In genomic region chr11:47257178-47257517, GRCh38 we compare ENCODE assay signal across 13 cellular contexts. TPM values are rescaled to one million over a fixed set of nuclear protein-coding genes. Genes with fewer than 3 reads are reported as not detected.
DNase-seq lines count a peak whose midpoint lies in the region; FAIRE-seq and TF ChIP-seq lines count a peak whose summit lies in the region.
"Had no signal": no experiment of that assay in that cellular context is flagged by ENCODE, and none has a peak within 500 bp of the region (broad histone marks: within the 10 kb centered on the region; RNA-seq: fewer than 3 reads in every experiment).

No MANE protein-coding gene starts in this region.

- 43 to 53% (median 49%) methylated on average over 2 of the region's 2 CpGs for WGBS in adrenal gland, 4 donors

- CTCF ChIA-PET in Caco-2 (lab: Charles Lee), result interaction anchor here (0.9 to 4.0 kb wide), 11 partner anchors 8 to 321 kb away, joined by 4 to 30 read pairs (median 7); partner anchors contain the start of genes ACP2 and CSTPP1

- H3K27ac Mint-ChIP-seq in Caco-2 (ENCODE audit: unreplicated experiment), result peak overlapping the region; percentile 88
- H3K27ac Mint-ChIP-seq: CD8-positive, alpha-beta T cell had no signal

- H3K27me3 Mint-ChIP-seq in Caco-2 (ENCODE audit: insufficient read depth, unreplicated experiment), result no peaks in the 10 kb centered on the region

- peak overlapping the region; percentile 87 for H3K9ac ChIP-seq in iPS-15b (ENCODE audit: low read depth, low read length)
- no peak overlapping the region for H3K9ac ChIP-seq in rectal smooth muscle tissue (ENCODE audit: low read length)

- peak overlapping the region; percentile 34 for H3K4me3 ChIP-seq in Caco-2 (ENCODE audit: low read depth, low read length)
- H3K4me3 ChIP-seq in adrenal gland, result peak overlapping the region in 1 of 4 donors; percentile 23
- peak overlapping the region; percentile 46 for H3K4me3 ChIP-seq in iPS-15b (ENCODE audit: low read depth, low read length)
- H3K4me3 ChIP-seq in rectal smooth muscle tissue (ENCODE audit: low read length), result peak overlapping the region; percentile 51

- no peaks in the 10 kb centered on the region for H3K9me3 Mint-ChIP-seq in Caco-2 (ENCODE audit: unreplicated experiment)
- H3K9me3 Mint-ChIP-seq: CD8-positive, alpha-beta T cell had no signal

- POLR2A ChIA-PET in Caco-2 (lab: Charles Lee), result interaction anchor here (0.6 to 2.0 kb wide), 7 partner anchors 8 to 260 kb away, joined by 3 to 12 read pairs (median 5); partner anchors contain the start of genes ACP2 and DDB2

- TF ChIP-seq CTCF in Caco-2 (IDR thresholded peaks at IDR 0.05; ENCODE audit: insufficient read depth in 1 of 2, low read depth in 1 of 2, low read length in 1 of 2, severe bottlenecking in 1 of 2, unreplicated experiment in 1 of 2) (no peak), adrenal gland (IDR thresholded peaks at IDR 0.05) (no peak)

- H3K36me3 Mint-ChIP-seq in Caco-2 (ENCODE audit: insufficient read depth, unreplicated experiment), result peaks cover 25% of the 10 kb centered on the region
- H3K36me3 Mint-ChIP-seq: CD8-positive, alpha-beta T cell had no signal

- H3K4me3 Mint-ChIP-seq in Caco-2 (ENCODE audit: unreplicated experiment), result peak overlapping the region; percentile 74
- H3K4me3 Mint-ChIP-seq: CD8-positive, alpha-beta T cell had no signal

- H3K9me3 ChIP-seq in Caco-2 (no peaks in the 10 kb centered on the region), adrenal gland (replicated peaks in 1 of 3) (no peaks in the 10 kb centered on the region), iPS-15b (ENCODE audit: control insufficient read depth, insufficient read depth, low read length) (no peaks in the 10 kb centered on the region)

- H3K36me3 ChIP-seq in Caco-2 (ENCODE audit: control insufficient read depth, insufficient read depth, low read length) (peaks cover 2% of the 10 kb centered on the region), adrenal gland (replicated peaks in 1 of 2) (peaks cover 0 to 4% of the 10 kb centered on the region in 2 donors), iPS-15b (ENCODE audit: control insufficient read depth, insufficient read depth, low read length) (peaks cover 2% of the 10 kb centered on the region), rectal smooth muscle tissue (ENCODE audit: control insufficient read depth, insufficient read depth, low read length) (no peaks in the 10 kb centered on the region)

- H3K4me1 ChIP-seq in Caco-2 (peaks cover 52% of the 10 kb centered on the region), adrenal gland (replicated peaks in 1 of 2) (peaks cover 43 to 65% of the 10 kb centered on the region in 2 donors), iPS-15b (ENCODE audit: control insufficient read depth, insufficient read depth, low read length) (peaks cover 12% of the 10 kb centered on the region), rectal smooth muscle tissue (ENCODE audit: control insufficient read depth, insufficient read depth, low read length) (peaks cover 10% of the 10 kb centered on the region)

- DNase-seq in Caco-2 (no peak), adrenal gland (no peak), AML-193 (lab: John Stamatoyannopoulos, UW) (no peak), NCI-H510A (lab: John Stamatoyannopoulos, UW) (no peak), urothelium cell line (ENCODE audit: low spot score) (no peak)
- DNase-seq in activated CD4-positive, alpha-beta T cell treated with anti-CD3 and anti-CD28 coated beads for 1 hour, result no peak
- DNase-seq: CD8-positive, alpha-beta T cell; cerebellar nuclear complex; NCI-H187; stimulated activated CD4-positive, alpha-beta T cell treated with anti-CD3 and anti-CD28 coated beads, Interleukin-4, amount 100 ng/mL, for 4 hours had no signal

- H3K4me1 Mint-ChIP-seq in Caco-2 (ENCODE audit: low read depth, unreplicated experiment), result peaks cover 49% of the 10 kb centered on the region

- BruUV-seq in Caco-2 (replicated peaks; lab: Mats Ljungman, UMichigan), result no TSS peak

- no peak for FAIRE-seq in urothelium cell line (lab: Jason Lieb, UNC)
- FAIRE-seq: GM12892 had no signal

- TF ChIP-seq POLR2A in adrenal gland (IDR thresholded peaks at IDR 0.05), result no peak

- no peaks in the 10 kb centered on the region for H3K27me3 ChIP-seq in Caco-2 (replicated peaks; ENCODE audit: control insufficient read depth, insufficient read depth, low read length)
- H3K27me3 ChIP-seq in adrenal gland, result no peaks in the 10 kb centered on the region
- H3K27me3 ChIP-seq in iPS-15b (ENCODE audit: control insufficient read depth, insufficient read depth, low read length), result no peaks in the 10 kb centered on the region
- H3K27me3 ChIP-seq in rectal smooth muscle tissue (ENCODE audit: control insufficient read depth, insufficient read depth, low read length), result no peaks in the 10 kb centered on the region

- H3K27ac ChIP-seq in adrenal gland (peak overlapping the region; percentile 38 to 81 (median 63)), rectal smooth muscle tissue (ENCODE audit: low read depth, low read length) (peak overlapping the region; percentile 62)

- intact Hi-C loops in Caco-2 (cut with micrococcal nuclease; ENCODE audit: unreplicated experiment) (loop anchor here (1.0 to 5.0 kb wide), 3 partner anchors 9 to 150 kb away; partner anchors contain the start of genes ACP2 and SLC39A13), adrenal gland (cut with DNase I) (no loop called here)

RNA-seq across cellular contexts. Expression of gene NR1H3, which starts 0.6 kb away (rescaled TPM):
- total RNA-seq in Caco-2 (2022) (40.8 and 44.8 TPM in 2 replicates), adrenal gland (10 to 100 TPM; 23.7 to 76.3 (median 47.2) TPM)
- polyA plus RNA-seq in adrenal gland, result 100 to 1,000 TPM in 1 of 3 donors, 10 to 100 TPM in 2; 15.4 to 246 (median 75.8) TPM

RNA-seq across cellular contexts. Expression of gene ACP2, which starts 8.5 kb away (rescaled TPM):
- total RNA-seq in Caco-2 (2022), result 44.7 and 48.2 TPM in 2 replicates
- total RNA-seq in adrenal gland, result 100 to 1,000 TPM in 4 of 8 donors, 10 to 100 TPM in 4; 64.6 to 127 (median 92.4) TPM
- polyA plus RNA-seq in adrenal gland, result 10 to 100 TPM; 39.8 to 59.7 (median 58.2) TPM

RNA-seq across cellular contexts. Expression of gene MADD, which starts 12.8 kb away (rescaled TPM):
- total RNA-seq in Caco-2 (2022), result 63.8 and 65.9 TPM in 2 replicates
- 10 to 100 TPM; 38.8 to 83.0 (median 55.5) TPM for total RNA-seq in adrenal gland
- 10 to 100 TPM; 33.4 to 48.9 (median 45.9) TPM for polyA plus RNA-seq in adrenal gland

RNA-seq across cellular contexts. Expression of gene DDB2, which starts 42.4 kb away (rescaled TPM):
- total RNA-seq in Caco-2 (2022) (42.2 and 43.7 TPM in 2 replicates), adrenal gland (100 to 1,000 TPM in 1 of 8 donors, 10 to 100 TPM in 7; 35.8 to 121 (median 58.5) TPM)
- 100 to 1,000 TPM in 1 of 3 donors, 10 to 100 TPM in 2; 48.3 to 128 (median 54.9) TPM for polyA plus RNA-seq in adrenal gland
